In genomic region chr9:100069068-100069467, GRCh38 we compare ENCODE assay signal across 4 cellular contexts. TPM values are rescaled to one million over a fixed set of nuclear protein-coding genes. Genes with fewer than 3 reads are reported as not detected.
A peak's percentile ranks its signal among the peaks of the same experiment; 100 is the strongest.
DNase-seq lines count a peak whose midpoint lies in the region; FAIRE-seq and TF ChIP-seq lines count a peak whose summit lies in the region.
"Not testable (repeated sequence)": the region's sequence is repeated elsewhere in the genome, so short reads cannot be mapped to it uniquely, and the experiment has no call there.

No MANE protein-coding gene starts in this region.

- H3K27ac Mint-ChIP-seq in glutamatergic neuron (ENCODE audit: unreplicated experiment) (peak overlapping the region; percentile 92), progenitor cell of endocrine pancreas (peak overlapping the region; percentile 90)

- not testable (repeated sequence) for TF ChIP-seq CTCF in glutamatergic neuron (IDR thresholded peaks at IDR 0.05; ENCODE audit: partially characterized antibody, unreplicated experiment); progenitor cell of endocrine pancreas (IDR thresholded peaks at IDR 0.05; ENCODE audit: unreplicated experiment)

- H3K4me1 Mint-ChIP-seq in glutamatergic neuron (ENCODE audit: low read depth, unreplicated experiment), result peaks cover 16% of the 10 kb centered on the region
- H3K4me1 Mint-ChIP-seq in progenitor cell of endocrine pancreas (ENCODE audit: low read depth), result not testable (repeated sequence)

- FAIRE-seq in H54 (lab: Jason Lieb, UNC) (peak; percentile 6), colon (lab: Jason Lieb, UNC) (peak; percentile 66)

- TF ChIP-seq POLR2A in H54 (IDR thresholded peaks at IDR 0.05; ENCODE audit: low read depth, low read length), result not testable (repeated sequence)

- H3K27me3 Mint-ChIP-seq in glutamatergic neuron (ENCODE audit: unreplicated experiment); progenitor cell of endocrine pancreas: not testable (repeated sequence)

- H3K9me3 Mint-ChIP-seq in glutamatergic neuron (ENCODE audit: unreplicated experiment); progenitor cell of endocrine pancreas (ENCODE audit: low read depth): not testable (repeated sequence)

- H3K36me3 Mint-ChIP-seq in glutamatergic neuron (ENCODE audit: unreplicated experiment); progenitor cell of endocrine pancreas (ENCODE audit: insufficient read depth): not testable (repeated sequence)

- not testable (repeated sequence) for DNase-seq in H54 (ENCODE audit: insufficient read length, low spot score); glutamatergic neuron; progenitor cell of endocrine pancreas (ENCODE audit: low spot score, unreplicated experiment)

- not testable (repeated sequence) for H3K4me3 Mint-ChIP-seq in glutamatergic neuron (ENCODE audit: unreplicated experiment); progenitor cell of endocrine pancreas (ENCODE audit: low read depth)

RNA-seq across cellular contexts. Expression of gene ERP44, which starts 29.7 kb away (rescaled TPM):
- total RNA-seq in glutamatergic neuron (ENCODE audit: unreplicated experiment) (19.3 TPM), progenitor cell of endocrine pancreas (19.7 and 20.4 TPM in 2 replicates)

RNA-seq across cellular contexts. Expression of gene INVS, which starts 30.0 kb away (rescaled TPM):
- total RNA-seq in glutamatergic neuron (ENCODE audit: unreplicated experiment), result 33.4 TPM
- 28.1 and 29.5 TPM in 2 replicates for total RNA-seq in progenitor cell of endocrine pancreas
